In the genomic region with DNA sequence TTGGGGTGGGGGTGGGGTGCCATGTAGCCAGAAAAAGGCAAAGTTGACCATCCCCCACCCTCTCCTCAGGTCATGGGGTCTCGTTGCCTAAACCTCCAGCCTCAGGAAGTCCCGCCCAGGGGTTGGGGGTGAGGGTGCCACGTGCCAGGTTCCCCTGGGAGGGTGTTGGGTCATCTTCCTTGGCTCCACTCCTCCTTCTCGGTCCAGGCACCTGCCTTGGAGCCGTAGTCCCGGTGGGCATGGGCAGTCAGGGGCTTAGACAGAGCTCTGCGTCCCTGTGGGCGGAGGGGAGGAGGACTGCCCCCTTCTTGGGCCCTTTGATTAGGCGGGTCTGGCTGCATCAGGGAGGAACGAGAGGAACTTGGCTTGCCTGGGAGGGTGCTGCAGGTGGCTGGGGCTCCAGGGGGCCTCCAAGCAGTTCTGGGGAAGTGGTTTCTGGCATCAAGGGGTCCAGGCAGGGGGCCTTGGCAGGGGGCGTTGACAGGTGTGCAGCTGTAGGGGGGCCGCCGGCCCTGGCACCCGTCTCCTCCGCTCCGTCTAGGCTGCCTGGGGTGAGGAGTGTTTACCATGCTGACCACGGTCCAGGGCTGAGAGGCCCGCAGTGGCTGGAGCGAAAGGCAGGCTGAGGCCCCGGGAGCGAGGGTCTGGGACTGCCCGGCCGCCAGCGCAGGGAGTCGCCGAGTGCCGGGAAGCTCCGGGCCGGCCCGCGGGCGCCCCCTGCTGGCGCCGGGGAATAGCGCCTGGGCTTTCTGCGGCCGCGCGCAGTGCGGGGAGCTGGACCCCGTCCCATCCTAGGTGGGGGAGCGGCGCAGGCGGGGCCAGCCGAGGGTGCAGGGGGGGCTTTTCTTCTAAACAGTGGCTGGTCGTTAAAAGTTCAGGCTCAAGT, we compare ENCODE assay signal across 8 cellular contexts. TPM values are rescaled to one million over a fixed set of nuclear protein-coding genes. Genes with fewer than 3 reads are reported as not detected.
DNase-seq lines count a peak whose midpoint lies in the region; ATAC-seq and TF ChIP-seq lines count a peak whose summit lies in the region.

No MANE protein-coding gene starts in this region.

- peaks cover 50% of the 10 kb centered on the region for H3K4me1 ChIP-seq in CD8-positive, alpha-beta T cell (ENCODE audit: insufficient read depth, low read length)
- H3K4me1 ChIP-seq in RWPE2 (ENCODE audit: insufficient read depth, poor library complexity, severe bottlenecking) (peaks cover 9% of the 10 kb centered on the region), neutrophil (ENCODE audit: control insufficient read depth in 1 of 2, insufficient read depth in 1 of 2, low read depth in 1 of 2, low read length in 1 of 2) (peaks cover 61 to 75% of the 10 kb centered on the region in 2 experiments)

- H3K9me3 Mint-ChIP-seq in CD8-positive, alpha-beta T cell: no peaks in the 10 kb centered on the region
- H3K9me3 Mint-ChIP-seq in activated naive CD8-positive, alpha-beta T cell (ENCODE audit: low read depth): no peaks in the 10 kb centered on the region
- peaks cover 14% of the 10 kb centered on the region for H3K9me3 Mint-ChIP-seq in glutamatergic neuron (ENCODE audit: unreplicated experiment)

- H3K27me3 Mint-ChIP-seq in CD8-positive, alpha-beta T cell (ENCODE audit: low read depth): no peaks in the 10 kb centered on the region
- H3K27me3 Mint-ChIP-seq in activated naive CD8-positive, alpha-beta T cell: no peaks in the 10 kb centered on the region
- H3K27me3 Mint-ChIP-seq in glutamatergic neuron (ENCODE audit: unreplicated experiment): peaks cover 13% of the 10 kb centered on the region

- peak; percentile 96 for TF ChIP-seq CTCF in CD8-positive, alpha-beta T cell (IDR thresholded peaks at IDR 0.05)
- TF ChIP-seq CTCF in RWPE2 (IDR thresholded peaks at IDR 0.05; ENCODE audit: poor library complexity, severe bottlenecking) (peak; percentile 99), glutamatergic neuron (IDR thresholded peaks at IDR 0.05; ENCODE audit: partially characterized antibody, unreplicated experiment) (peak; percentile 100), neutrophil (IDR thresholded peaks at IDR 0.05) (peak; percentile 96)

- peaks cover 63% of the 10 kb centered on the region for H3K36me3 Mint-ChIP-seq in CD8-positive, alpha-beta T cell
- peaks cover 5% of the 10 kb centered on the region for H3K36me3 Mint-ChIP-seq in activated naive CD8-positive, alpha-beta T cell
- peaks cover 5% of the 10 kb centered on the region for H3K36me3 Mint-ChIP-seq in glutamatergic neuron (ENCODE audit: unreplicated experiment)

- peaks cover 57% of the 10 kb centered on the region for H3K4me1 Mint-ChIP-seq in CD8-positive, alpha-beta T cell (ENCODE audit: low read depth)
- peaks cover 50% of the 10 kb centered on the region for H3K4me1 Mint-ChIP-seq in activated naive CD8-positive, alpha-beta T cell (ENCODE audit: low read depth)
- peaks cover 8% of the 10 kb centered on the region for H3K4me1 Mint-ChIP-seq in glutamatergic neuron (ENCODE audit: low read depth, unreplicated experiment)

- CTCF ChIA-PET in CD8-positive, alpha-beta T cell (lab: Charles Lee): interaction anchor here (0.5 to 45.9 kb wide), 23 partner anchors 9 to 215 kb away, joined by 3 to 2042 read pairs (median 5); partner anchors contain the start of genes PSMD9, RHOF, SETD1B and TMEM120B

- peak overlapping the region; percentile 74 for H3K4me3 ChIP-seq in CD8-positive, alpha-beta T cell (ENCODE audit: low read depth, low read length)
- H3K4me3 ChIP-seq in RWPE2 (ENCODE audit: severe bottlenecking) (peak overlapping the region; percentile 33), neutrophil (ENCODE audit: low read depth in 1 of 2, low read length in 1 of 2) (peak overlapping the region; percentile 68 to 81)

- H3K9me3 ChIP-seq in CD8-positive, alpha-beta T cell (ENCODE audit: low read length): no peaks in the 10 kb centered on the region
- H3K9me3 ChIP-seq in RWPE2 (ENCODE audit: severe bottlenecking): no peaks in the 10 kb centered on the region
- no peaks in the 10 kb centered on the region for H3K9me3 ChIP-seq in neutrophil

- peaks cover 36% of the 10 kb centered on the region for H3K36me3 ChIP-seq in CD8-positive, alpha-beta T cell (ENCODE audit: insufficient read depth, low read length)
- H3K36me3 ChIP-seq in RWPE2 (ENCODE audit: low read depth) (peaks cover 65% of the 10 kb centered on the region), neutrophil (peaks cover 85% of the 10 kb centered on the region)

- H3K27ac Mint-ChIP-seq in CD8-positive, alpha-beta T cell: peak overlapping the region; percentile 89
- H3K27ac Mint-ChIP-seq in activated naive CD8-positive, alpha-beta T cell: peak overlapping the region; percentile 93
- H3K27ac Mint-ChIP-seq in glutamatergic neuron (ENCODE audit: unreplicated experiment): peak overlapping the region; percentile 28

- POLR2A ChIA-PET in CD8-positive, alpha-beta T cell (lab: Charles Lee): interaction anchor here (0.6 to 20.5 kb wide), 13 partner anchors 10 to 100 kb away, joined by 3 to 1016 read pairs (median 3); partner anchors contain the start of genes PSMD9, RHOF, SETD1B and TMEM120B

- no peak overlapping the region for H3K27ac ChIP-seq in CD8-positive, alpha-beta T cell (ENCODE audit: low read depth, low read length)
- H3K27ac ChIP-seq in RWPE2 (ENCODE audit: poor library complexity, severe bottlenecking) (peak overlapping the region; percentile 15), neutrophil (peak overlapping the region; percentile 100)

- peak; percentile 51 to 86 (median 61) for DNase-seq in CD8-positive, alpha-beta T cell
- DNase-seq in KBM-7 (peak; percentile 70), RWPE2 (ENCODE audit: low spot score) (peak; percentile 58), glutamatergic neuron (peak; percentile 87)

- H3K27me3 ChIP-seq in CD8-positive, alpha-beta T cell (ENCODE audit: insufficient read depth, low read length): no peaks in the 10 kb centered on the region
- H3K27me3 ChIP-seq in RWPE2 (ENCODE audit: insufficient read depth, poor library complexity, severe bottlenecking) (no peaks in the 10 kb centered on the region), neutrophil (no peaks in the 10 kb centered on the region)

- peak; percentile 70 for ATAC-seq in CD8-positive, alpha-beta T cell
- ATAC-seq in GM19397 (IDR thresholded peaks at IDR 0.05; ENCODE audit: unreplicated experiment) (peak; percentile 66), RWPE2 (ENCODE audit: low read depth) (peak; percentile 78), GM19324 (IDR thresholded peaks at IDR 0.05; ENCODE audit: low FRiP score, unreplicated experiment) (no peak)

- intact Hi-C loops in CD8-positive, alpha-beta T cell (cut with DNase I, micrococcal nuclease): loop anchor here (1.0 to 2.0 kb wide), 6 partner anchors 8 to 115 kb away; no protein-coding TSS in a partner anchor

- in situ Hi-C loops in KBM-7 (cut with MboI; ENCODE audit: low pct_unique_long_range_greater_than_20kb, low sequenced_read_pairs): no loop called here

- peak overlapping the region; percentile 83 for H3K4me3 Mint-ChIP-seq in CD8-positive, alpha-beta T cell
- peak overlapping the region; percentile 91 for H3K4me3 Mint-ChIP-seq in activated naive CD8-positive, alpha-beta T cell
- H3K4me3 Mint-ChIP-seq in glutamatergic neuron (ENCODE audit: unreplicated experiment): peak overlapping the region; percentile 82

RNA-seq across cellular contexts. Expression of gene SETD1B, which starts 7.9 kb away (rescaled TPM):
- 100 to 1,000 TPM; 181 to 190 TPM for total RNA-seq in CD8-positive, alpha-beta T cell
- 35.0 TPM for total RNA-seq in glutamatergic neuron (ENCODE audit: unreplicated experiment)

RNA-seq across cellular contexts. Expression of gene RHOF, which starts 18.2 kb away (rescaled TPM):
- total RNA-seq in CD8-positive, alpha-beta T cell: 100 to 1,000 TPM; 185 TPM
- total RNA-seq in glutamatergic neuron (ENCODE audit: unreplicated experiment): 31.1 TPM

RNA-seq across cellular contexts. Expression of gene HPD, which starts 47.0 kb away (rescaled TPM):
- not detected for total RNA-seq in CD8-positive, alpha-beta T cell
- total RNA-seq in glutamatergic neuron (ENCODE audit: unreplicated experiment): not detected

Comparison
In these comparisons a context has a peak if more than half of its experiments do, and no peak if none do; other contexts are left out.
1. H3K27ac Mint-ChIP-seq: peak in every context shown above with its lines; median percentile 93 in activated naive CD8-positive, alpha-beta T cell; 89 in CD8-positive, alpha-beta T cell; 28 in glutamatergic neuron.